Comparison of ENCODE assay signal across 1 cellular context in the genomic region with DNA sequence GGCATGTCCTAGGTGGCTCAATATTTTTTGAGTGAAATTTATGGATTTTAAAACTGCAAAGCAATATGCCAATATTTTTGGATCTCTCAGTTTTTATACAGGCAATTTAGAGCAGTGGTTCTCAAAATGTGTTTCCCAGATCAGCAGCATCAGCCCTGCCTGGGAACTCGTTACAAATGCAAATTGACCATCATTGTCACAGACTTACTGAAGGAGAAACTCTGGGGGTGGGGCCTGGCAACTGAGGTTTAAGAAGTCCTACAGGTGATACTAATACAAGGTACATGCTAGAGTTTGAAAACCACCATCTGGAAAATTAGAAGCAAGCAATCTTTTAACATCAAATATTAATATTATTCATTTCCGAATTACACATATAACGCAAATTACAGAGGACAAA.
TF ChIP-seq lines count a peak whose summit lies in the region.

No MANE protein-coding gene starts in this region.

TF ChIP-seq in WTC11, 78 proteins besides CTCF, POLR2A, EP300 and RAD21 (continued from another document):
- TF ChIP-seq, protein P1, sequence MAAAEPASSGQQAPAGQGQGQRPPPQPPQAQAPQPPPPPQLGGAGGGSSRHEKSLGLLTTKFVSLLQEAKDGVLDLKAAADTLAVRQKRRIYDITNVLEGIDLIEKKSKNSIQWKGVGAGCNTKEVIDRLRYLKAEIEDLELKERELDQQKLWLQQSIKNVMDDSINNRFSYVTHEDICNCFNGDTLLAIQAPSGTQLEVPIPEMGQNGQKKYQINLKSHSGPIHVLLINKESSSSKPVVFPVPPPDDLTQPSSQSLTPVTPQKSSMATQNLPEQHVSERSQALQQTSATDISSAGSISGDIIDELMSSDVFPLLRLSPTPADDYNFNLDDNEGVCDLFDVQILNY (CRISPR knock-in tag; IDR thresholded peaks at IDR 0.05): no peak
- TF ChIP-seq, protein P2, sequence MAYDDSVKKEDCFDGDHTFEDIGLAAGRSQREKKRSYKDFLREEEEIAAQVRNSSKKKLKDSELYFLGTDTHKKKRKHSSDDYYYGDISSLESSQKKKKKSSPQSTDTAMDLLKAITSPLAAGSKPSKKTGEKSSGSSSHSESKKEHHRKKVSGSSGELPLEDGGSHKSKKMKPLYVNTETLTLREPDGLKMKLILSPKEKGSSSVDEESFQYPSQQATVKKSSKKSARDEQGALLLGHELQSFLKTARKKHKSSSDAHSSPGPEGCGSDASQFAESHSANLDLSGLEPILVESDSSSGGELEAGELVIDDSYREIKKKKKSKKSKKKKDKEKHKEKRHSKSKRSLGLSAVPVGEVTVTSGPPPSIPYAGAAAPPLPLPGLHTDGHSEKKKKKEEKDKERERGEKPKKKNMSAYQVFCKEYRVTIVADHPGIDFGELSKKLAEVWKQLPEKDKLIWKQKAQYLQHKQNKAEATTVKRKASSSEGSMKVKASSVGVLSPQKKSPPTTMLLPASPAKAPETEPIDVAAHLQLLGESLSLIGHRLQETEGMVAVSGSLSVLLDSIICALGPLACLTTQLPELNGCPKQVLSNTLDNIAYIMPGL (CRISPR knock-in tag; IDR thresholded peaks at IDR 0.05): no peak
- no peak for TF ChIP-seq TEAD1 (CRISPR knock-in tag; IDR thresholded peaks at IDR 0.05)
- no peak for TF ChIP-seq NFATC4 (CRISPR knock-in tag; IDR thresholded peaks at IDR 0.05)
- TF ChIP-seq, protein P3, sequence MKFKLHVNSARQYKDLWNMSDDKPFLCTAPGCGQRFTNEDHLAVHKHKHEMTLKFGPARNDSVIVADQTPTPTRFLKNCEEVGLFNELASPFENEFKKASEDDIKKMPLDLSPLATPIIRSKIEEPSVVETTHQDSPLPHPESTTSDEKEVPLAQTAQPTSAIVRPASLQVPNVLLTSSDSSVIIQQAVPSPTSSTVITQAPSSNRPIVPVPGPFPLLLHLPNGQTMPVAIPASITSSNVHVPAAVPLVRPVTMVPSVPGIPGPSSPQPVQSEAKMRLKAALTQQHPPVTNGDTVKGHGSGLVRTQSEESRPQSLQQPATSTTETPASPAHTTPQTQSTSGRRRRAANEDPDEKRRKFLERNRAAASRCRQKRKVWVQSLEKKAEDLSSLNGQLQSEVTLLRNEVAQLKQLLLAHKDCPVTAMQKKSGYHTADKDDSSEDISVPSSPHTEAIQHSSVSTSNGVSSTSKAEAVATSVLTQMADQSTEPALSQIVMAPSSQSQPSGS (CRISPR knock-in tag; IDR thresholded peaks at IDR 0.05; ENCODE audit: borderline replicate concordance, low read depth): no peak
- TF ChIP-seq EMX1 (CRISPR knock-in tag; IDR thresholded peaks at IDR 0.05): no peak
- TF ChIP-seq ZNF396 (CRISPR knock-in tag; IDR thresholded peaks at IDR 0.05; ENCODE audit: borderline replicate concordance): no peak
- TF ChIP-seq, protein P4, sequence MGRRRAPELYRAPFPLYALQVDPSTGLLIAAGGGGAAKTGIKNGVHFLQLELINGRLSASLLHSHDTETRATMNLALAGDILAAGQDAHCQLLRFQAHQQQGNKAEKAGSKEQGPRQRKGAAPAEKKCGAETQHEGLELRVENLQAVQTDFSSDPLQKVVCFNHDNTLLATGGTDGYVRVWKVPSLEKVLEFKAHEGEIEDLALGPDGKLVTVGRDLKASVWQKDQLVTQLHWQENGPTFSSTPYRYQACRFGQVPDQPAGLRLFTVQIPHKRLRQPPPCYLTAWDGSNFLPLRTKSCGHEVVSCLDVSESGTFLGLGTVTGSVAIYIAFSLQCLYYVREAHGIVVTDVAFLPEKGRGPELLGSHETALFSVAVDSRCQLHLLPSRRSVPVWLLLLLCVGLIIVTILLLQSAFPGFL (CRISPR knock-in tag; IDR thresholded peaks at IDR 0.05; ENCODE audit: borderline replicate concordance): no peak
- TF ChIP-seq, protein P5, sequence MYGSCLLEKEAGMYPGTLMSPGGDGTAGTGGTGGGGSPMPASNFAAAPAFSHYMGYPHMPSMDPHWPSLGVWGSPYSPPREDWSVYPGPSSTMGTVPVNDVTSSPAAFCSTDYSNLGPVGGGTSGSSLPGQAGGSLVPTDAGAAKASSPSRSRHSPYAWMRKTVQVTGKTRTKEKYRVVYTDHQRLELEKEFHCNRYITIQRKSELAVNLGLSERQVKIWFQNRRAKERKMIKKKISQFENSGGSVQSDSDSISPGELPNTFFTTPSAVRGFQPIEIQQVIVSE (CRISPR knock-in tag; IDR thresholded peaks at IDR 0.05; ENCODE audit: borderline replicate concordance): no peak
- TF ChIP-seq, protein P6, sequence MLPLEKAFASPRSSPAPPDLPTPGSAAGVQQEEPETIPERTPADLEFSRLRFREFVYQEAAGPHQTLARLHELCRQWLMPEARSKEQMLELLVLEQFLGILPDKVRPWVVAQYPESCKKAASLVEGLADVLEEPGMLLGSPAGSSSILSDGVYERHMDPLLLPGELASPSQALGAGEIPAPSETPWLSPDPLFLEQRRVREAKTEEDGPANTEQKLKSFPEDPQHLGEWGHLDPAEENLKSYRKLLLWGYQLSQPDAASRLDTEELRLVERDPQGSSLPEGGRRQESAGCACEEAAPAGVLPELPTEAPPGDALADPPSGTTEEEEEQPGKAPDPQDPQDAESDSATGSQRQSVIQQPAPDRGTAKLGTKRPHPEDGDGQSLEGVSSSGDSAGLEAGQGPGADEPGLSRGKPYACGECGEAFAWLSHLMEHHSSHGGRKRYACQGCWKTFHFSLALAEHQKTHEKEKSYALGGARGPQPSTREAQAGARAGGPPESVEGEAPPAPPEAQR (CRISPR knock-in tag; IDR thresholded peaks at IDR 0.05): no peak
- TF ChIP-seq, protein P7, sequence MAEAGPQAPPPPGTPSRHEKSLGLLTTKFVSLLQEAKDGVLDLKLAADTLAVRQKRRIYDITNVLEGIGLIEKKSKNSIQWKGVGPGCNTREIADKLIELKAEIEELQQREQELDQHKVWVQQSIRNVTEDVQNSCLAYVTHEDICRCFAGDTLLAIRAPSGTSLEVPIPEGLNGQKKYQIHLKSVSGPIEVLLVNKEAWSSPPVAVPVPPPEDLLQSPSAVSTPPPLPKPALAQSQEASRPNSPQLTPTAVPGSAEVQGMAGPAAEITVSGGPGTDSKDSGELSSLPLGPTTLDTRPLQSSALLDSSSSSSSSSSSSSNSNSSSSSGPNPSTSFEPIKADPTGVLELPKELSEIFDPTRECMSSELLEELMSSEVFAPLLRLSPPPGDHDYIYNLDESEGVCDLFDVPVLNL (CRISPR knock-in tag; IDR thresholded peaks at IDR 0.05; ENCODE audit: borderline replicate concordance, low read depth): no peak
- TF ChIP-seq, protein P8, sequence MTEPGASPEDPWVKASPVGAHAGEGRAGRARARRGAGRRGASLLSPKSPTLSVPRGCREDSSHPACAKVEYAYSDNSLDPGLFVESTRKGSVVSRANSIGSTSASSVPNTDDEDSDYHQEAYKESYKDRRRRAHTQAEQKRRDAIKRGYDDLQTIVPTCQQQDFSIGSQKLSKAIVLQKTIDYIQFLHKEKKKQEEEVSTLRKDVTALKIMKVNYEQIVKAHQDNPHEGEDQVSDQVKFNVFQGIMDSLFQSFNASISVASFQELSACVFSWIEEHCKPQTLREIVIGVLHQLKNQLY (CRISPR knock-in tag; IDR thresholded peaks at IDR 0.05): no peak
- TF ChIP-seq OVOL2 (CRISPR knock-in tag; IDR thresholded peaks at IDR 0.05; ENCODE audit: borderline replicate concordance): no peak
- TF ChIP-seq, protein P9, sequence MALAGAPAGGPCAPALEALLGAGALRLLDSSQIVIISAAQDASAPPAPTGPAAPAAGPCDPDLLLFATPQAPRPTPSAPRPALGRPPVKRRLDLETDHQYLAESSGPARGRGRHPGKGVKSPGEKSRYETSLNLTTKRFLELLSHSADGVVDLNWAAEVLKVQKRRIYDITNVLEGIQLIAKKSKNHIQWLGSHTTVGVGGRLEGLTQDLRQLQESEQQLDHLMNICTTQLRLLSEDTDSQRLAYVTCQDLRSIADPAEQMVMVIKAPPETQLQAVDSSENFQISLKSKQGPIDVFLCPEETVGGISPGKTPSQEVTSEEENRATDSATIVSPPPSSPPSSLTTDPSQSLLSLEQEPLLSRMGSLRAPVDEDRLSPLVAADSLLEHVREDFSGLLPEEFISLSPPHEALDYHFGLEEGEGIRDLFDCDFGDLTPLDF (CRISPR knock-in tag; IDR thresholded peaks at IDR 0.05): no peak
- TF ChIP-seq, protein P10, sequence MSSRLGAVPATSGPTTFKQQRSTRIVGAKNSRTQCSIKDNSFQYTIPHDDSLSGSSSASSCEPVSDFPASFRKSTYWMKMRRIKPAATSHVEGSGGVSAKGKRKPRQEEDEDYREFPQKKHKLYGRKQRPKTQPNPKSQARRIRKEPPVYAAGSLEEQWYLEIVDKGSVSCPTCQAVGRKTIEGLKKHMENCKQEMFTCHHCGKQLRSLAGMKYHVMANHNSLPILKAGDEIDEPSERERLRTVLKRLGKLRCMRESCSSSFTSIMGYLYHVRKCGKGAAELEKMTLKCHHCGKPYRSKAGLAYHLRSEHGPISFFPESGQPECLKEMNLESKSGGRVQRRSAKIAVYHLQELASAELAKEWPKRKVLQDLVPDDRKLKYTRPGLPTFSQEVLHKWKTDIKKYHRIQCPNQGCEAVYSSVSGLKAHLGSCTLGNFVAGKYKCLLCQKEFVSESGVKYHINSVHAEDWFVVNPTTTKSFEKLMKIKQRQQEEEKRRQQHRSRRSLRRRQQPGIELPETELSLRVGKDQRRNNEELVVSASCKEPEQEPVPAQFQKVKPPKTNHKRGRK (CRISPR knock-in tag; IDR thresholded peaks at IDR 0.05; ENCODE audit: borderline replicate concordance): no peak
- TF ChIP-seq SMAD4 (CRISPR knock-in tag; IDR thresholded peaks at IDR 0.05): no peak
- no peak for TF ChIP-seq TEAD4 (CRISPR knock-in tag; IDR thresholded peaks at IDR 0.05)
